ENCODE assay signal across 8 cellular contexts in genomic region chr10:92880233-92880861, GRCh38. TPM values are rescaled to one million over a fixed set of nuclear protein-coding genes. Genes with fewer than 3 reads are reported as not detected.
DNase-seq lines count a peak whose midpoint lies in the region; ATAC-seq and TF ChIP-seq lines count a peak whose summit lies in the region.

No MANE protein-coding gene starts in this region.

- no peak overlapping the region for H3K4me3 ChIP-seq in choroid plexus epithelial cell (ENCODE audit: low read depth, low read length)
- H3K4me3 ChIP-seq in lung, result no peak overlapping the region
- no peak overlapping the region for H3K4me3 ChIP-seq in sigmoid colon

- no peak for TF ChIP-seq EP300 in sigmoid colon (IDR thresholded peaks at IDR 0.05)

- no peaks in the 10 kb centered on the region for H3K36me3 ChIP-seq in lung (ENCODE audit: control insufficient read depth in 2 of 2, insufficient read depth in 2 of 2, low read length in 2 of 2)
- H3K36me3 ChIP-seq in sigmoid colon, result no peaks in the 10 kb centered on the region

- ATAC-seq in lung (ENCODE audit: insufficient read depth, low FRiP score) (no peak), HG02938 (IDR thresholded peaks at IDR 0.05; ENCODE audit: unreplicated experiment) (no peak)

- peak; percentile 62 for TF ChIP-seq CTCF in choroid plexus epithelial cell (conservative IDR thresholded peaks at IDR 0.05; ENCODE audit: low read depth, low read length)
- peak; percentile 37 for TF ChIP-seq CTCF in lung (IDR thresholded peaks at IDR 0.05; ENCODE audit: control extremely low read depth, extremely low read depth)
- peak in 2 of 4 experiments; percentile 11 to 44 for TF ChIP-seq CTCF in sigmoid colon (IDR thresholded peaks at IDR 0.05)

- 40 to 41% methylated on average over 4 of the region's 4 CpGs for WGBS in lung, 2 donors
- 53 to 55% methylated on average over 4 of the region's 4 CpGs for WGBS in sigmoid colon, 2 donors

- no peak for TF ChIP-seq POLR2A in sigmoid colon (IDR thresholded peaks at IDR 0.05)

- H3K27ac ChIP-seq in lung (ENCODE audit: low read depth in 1 of 2, low read length in 1 of 2), result no peak overlapping the region
- H3K27ac ChIP-seq in sigmoid colon, result no peak overlapping the region

- DNase-seq in Ammon's horn (ENCODE audit: low spot score) (peak; percentile 64), H4 (ENCODE audit: low spot score) (peak; percentile 27), NCI-H774 (lab: John Stamatoyannopoulos, UW) (peak; percentile 1), choroid plexus epithelial cell (ENCODE audit: low read depth) (peak; percentile 78), lung (ENCODE audit: low spot score) (no peak), sigmoid colon (no peak)
- no peak for DNase-seq in activated CD4-positive, alpha-beta T cell treated with anti-CD3 and anti-CD28 coated beads for 1 hour

- H3K9me3 ChIP-seq in lung (ENCODE audit: control insufficient read depth in 2 of 2, insufficient read depth in 1 of 2, low read length in 1 of 2) (no peaks in the 10 kb centered on the region), sigmoid colon (no peaks in the 10 kb centered on the region)

- intact Hi-C loops in sigmoid colon (cut with DNase I), result loop anchor here (2.0 to 5.0 kb wide), 4 partner anchors 38 to 362 kb away; partner anchors contain the start of genes IDE and KIF11

- no peaks in the 10 kb centered on the region for H3K4me1 ChIP-seq in lung (ENCODE audit: control insufficient read depth in 2 of 2, insufficient read depth in 2 of 2, low read length in 2 of 2)
- H3K4me1 ChIP-seq in sigmoid colon, result peaks cover 0 to 11% (median 0%) of the 10 kb centered on the region in 4 donors

- H3K27me3 ChIP-seq in lung (ENCODE audit: control insufficient read depth, insufficient read depth) (no peaks in the 10 kb centered on the region), sigmoid colon (no peaks in the 10 kb centered on the region)

RNA-seq across cellular contexts. Expression of gene EXOC6, which starts 32.0 kb away (rescaled TPM):
- 6.9 and 8.8 TPM in 2 replicates for total RNA-seq in H4 (2014; rRNA removed; shearing (Covaris generic))
- total RNA-seq in lung, result 10 to 100 TPM; 14.5 to 40.1 TPM
- polyA plus RNA-seq in lung, result 1 to 10 TPM; 8.6 to 9.4 TPM
- 10 to 100 TPM; 16.6 to 20.2 (median 18.9) TPM for total RNA-seq in sigmoid colon
- 10 to 100 TPM in 1 of 3 donors, 1 to 10 TPM in 2; 6.6 to 10.9 (median 9.1) TPM for polyA plus RNA-seq in sigmoid colon

Comparison
In these comparisons a context has a peak if more than half of its experiments do, and no peak if none do; other contexts are left out.
1. DNase-seq: peak in Ammon's horn (single experiment), H4 (single experiment), NCI-H774 (single experiment) and choroid plexus epithelial cell (single experiment); none in lung (single experiment), sigmoid colon (single experiment) and activated CD4-positive, alpha-beta T cell treated with anti-CD3 and anti-CD28 coated beads for 1 hour (single experiment).